In the genomic region with DNA sequence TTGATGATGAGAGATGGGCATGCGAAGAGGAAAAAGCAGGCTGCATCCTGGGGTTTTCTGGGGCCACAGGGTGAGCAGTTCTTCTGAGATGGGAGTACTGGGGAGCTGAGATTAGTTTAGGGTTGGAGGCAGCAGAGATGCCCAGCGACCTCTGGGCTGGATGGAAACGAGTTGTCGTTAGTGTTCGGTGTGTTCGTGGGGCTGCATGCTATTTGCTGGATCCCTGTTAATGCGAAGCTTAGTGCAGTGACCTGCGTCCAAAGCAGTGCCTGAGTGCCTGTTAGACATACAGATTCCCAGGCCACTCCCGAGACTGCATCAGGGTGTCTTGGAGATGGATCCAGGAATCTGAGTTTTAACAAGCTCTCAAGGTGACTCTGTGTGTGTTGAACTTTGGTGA, we compare ENCODE assay signal across 21 cellular contexts.
DNase-seq lines count a peak whose midpoint lies in the region; ATAC-seq and TF ChIP-seq lines count a peak whose summit lies in the region.
"Had no signal": no experiment of that assay in that cellular context is flagged by ENCODE, and none has a peak within 500 bp of the region (broad histone marks: within the 10 kb centered on the region; RNA-seq: fewer than 3 reads in every experiment).

No MANE protein-coding gene starts in this region.

- POLR2A ChIA-PET in A673 (lab: Charles Lee; ENCODE audit: low non-redundant PET), result no interaction called here

- H3K36me3 ChIP-seq in A673 (ENCODE audit: insufficient read depth, low read length, poor library complexity, severe bottlenecking), result no peaks in the 10 kb centered on the region
- H3K36me3 ChIP-seq: BE2C, SJSA1 had no signal

- intact Hi-C loops in cardiac septum (cut with DNase I) (no loop called here), Right ventricle myocardium inferior (cut with DNase I) (no loop called here), A673 (cut with micrococcal nuclease; ENCODE audit: unreplicated experiment) (no loop called here)

- BruUV-seq in A673 (replicated peaks; lab: Mats Ljungman, UMichigan), result no TSS peak

- no peaks in the 10 kb centered on the region for H3K9me3 ChIP-seq in A673 (ENCODE audit: low read depth, low read length, poor library complexity, severe bottlenecking)
- H3K9me3 ChIP-seq: BE2C, SJSA1 had no signal

- no peak for TF ChIP-seq CTCF in osteocyte (IDR thresholded peaks at IDR 0.05)
- no peak for TF ChIP-seq CTCF in A673 (conservative IDR thresholded peaks at IDR 0.05; ENCODE audit: low read depth, low read length)

- H3K27ac Mint-ChIP-seq in osteocyte (ENCODE audit: unreplicated experiment), result no peak overlapping the region

- H3K36me3 Mint-ChIP-seq in osteocyte (ENCODE audit: unreplicated experiment), result peaks cover 3% of the 10 kb centered on the region

- peaks cover 33% of the 10 kb centered on the region for H3K9me3 Mint-ChIP-seq in osteocyte (ENCODE audit: unreplicated experiment)

- CTCF ChIA-PET in A673 (lab: Charles Lee), result no interaction called here

- no peak overlapping the region for H3K4me3 ChIP-seq in A673 (ENCODE audit: low read depth, low read length, poor library complexity, severe bottlenecking)
- H3K4me3 ChIP-seq: A549, SJSA1 had no signal

- DNase-seq in cardiac septum (ENCODE audit: low spot score) (peak; percentile 20), Right ventricle myocardium inferior (ENCODE audit: missing footprints) (no peak), epidermal melanocyte (ENCODE audit: insufficient read length, low spot score) (peak; percentile 14), osteocyte (ENCODE audit: extremely low spot score, unreplicated experiment) (peak; percentile 44), A673 (ENCODE audit: low spot score) (no peak), NCI-H1694 (lab: John Stamatoyannopoulos, UW) (no peak)
- DNase-seq: BE2C, DMS53, GF-D8, GOT3, Karpas-422, MV-4-11, NCI-H1694 treated with DMSO at 0.1 percent for 48 hours, NCI-H2081 treated with DMSO at 0.1 percent for 48 hours, NCI-H2171 treated with DMSO at 0.1 percent for 48 hours, NCI-H524 treated with DMSO at 0.1 percent for 48 hours, NCI-H82 had no signal

- no peak overlapping the region for H3K27ac ChIP-seq in A673 (ENCODE audit: low read depth, low read length, poor library complexity, severe bottlenecking)
- H3K27ac ChIP-seq: A549, SJSA1 had no signal

- no peak overlapping the region for H3K4me3 Mint-ChIP-seq in osteocyte (ENCODE audit: unreplicated experiment)

- H3K27me3 ChIP-seq in A673 (replicated peaks; ENCODE audit: insufficient read depth, low read depth, low read length, poor library complexity), result peaks cover 10% of the 10 kb centered on the region
- H3K27me3 ChIP-seq: BE2C, SJSA1 had no signal

- H3K27me3 Mint-ChIP-seq in osteocyte (ENCODE audit: unreplicated experiment), result no peaks in the 10 kb centered on the region

- H3K4me1 Mint-ChIP-seq in osteocyte (ENCODE audit: unreplicated experiment), result no peaks in the 10 kb centered on the region

- no peak for ATAC-seq in Right ventricle myocardium inferior
- no peak for ATAC-seq in HG03159 (IDR thresholded peaks at IDR 0.05; ENCODE audit: unreplicated experiment)
- ATAC-seq: A549, HCT116 had no signal

- no peaks in the 10 kb centered on the region for H3K4me1 ChIP-seq in A673 (ENCODE audit: insufficient read depth, low read length, poor library complexity, severe bottlenecking)
- H3K4me1 ChIP-seq: A549, BE2C, SJSA1 had no signal

Comparison
In these comparisons a context has a peak if more than half of its experiments do, and no peak if none do; other contexts are left out.
1. DNase-seq: peak in cardiac septum (single experiment), epidermal melanocyte (single experiment) and osteocyte (single experiment); none in Right ventricle myocardium inferior (single experiment), A673 (single experiment) and NCI-H1694 (single experiment).